22 cellular contexts compared by ENCODE assay signal in genomic region chr10:112298581-112298980, GRCh38. TPM values are rescaled to one million over a fixed set of nuclear protein-coding genes. Genes with fewer than 3 reads are reported as not detected.
DNase-seq lines count a peak whose midpoint lies in the region; ATAC-seq and TF ChIP-seq lines count a peak whose summit lies in the region.
"Had no signal": no experiment of that assay in that cellular context is flagged by ENCODE, and none has a peak within 500 bp of the region (broad histone marks: within the 10 kb centered on the region; RNA-seq: fewer than 3 reads in every experiment).

No MANE protein-coding gene starts in this region.

- no TSS peak for BruUV-seq in PC-3 (replicated peaks; lab: Mats Ljungman, UMichigan)

- ATAC-seq in PC-3 = no peak

- TF ChIP-seq CTCF in cardiac muscle cell (IDR thresholded peaks at IDR 0.05; ENCODE audit: low read depth, low read length) (no peak), right atrium auricular region (IDR thresholded peaks at IDR 0.05) (no peak), PC-3 (conservative IDR thresholded peaks at IDR 0.05; ENCODE audit: low read depth, low read length) (no peak), tibial artery (IDR thresholded peaks at IDR 0.05) (no peak)

- H3K9ac ChIP-seq in PC-3 (ENCODE audit: low read length) = no peak overlapping the region

- POLR2A ChIA-PET in PC-3 (lab: Charles Lee; ENCODE audit: unreplicated experiment) = no interaction called here

- intact Hi-C loops in PC-3 (cut with micrococcal nuclease) = no loop called here
- intact Hi-C loops in tibial artery (cut with DNase I; ENCODE audit: low total_unique reads) = no loop called here

- H3K36me3 ChIP-seq in cardiac muscle cell (no peaks in the 10 kb centered on the region), right atrium auricular region (no peaks in the 10 kb centered on the region), PC-3 (ENCODE audit: low read depth, low read length) (no peaks in the 10 kb centered on the region), tibial artery (no peaks in the 10 kb centered on the region)

- H3K27ac ChIP-seq in cardiac muscle cell (peak overlapping the region; percentile 59), right atrium auricular region (no peak overlapping the region), PC-3 (ENCODE audit: low read length) (no peak overlapping the region), tibial artery (peak overlapping the region; percentile 35 to 55)

- no peaks in the 10 kb centered on the region for H3K9me3 ChIP-seq in cardiac muscle cell (ENCODE audit: low read depth)
- H3K9me3 ChIP-seq in right atrium auricular region = no peaks in the 10 kb centered on the region
- H3K9me3 ChIP-seq in PC-3 (ENCODE audit: low read length) = no peaks in the 10 kb centered on the region
- no peaks in the 10 kb centered on the region for H3K9me3 ChIP-seq in tibial artery

- H3K27me3 ChIP-seq in cardiac muscle cell = no peaks in the 10 kb centered on the region
- no peaks in the 10 kb centered on the region for H3K27me3 ChIP-seq in right atrium auricular region
- peaks cover 9% of the 10 kb centered on the region; the same call in 1 of the 2 replicates for H3K27me3 ChIP-seq in PC-3 (ENCODE audit: low read length)
- no peaks in the 10 kb centered on the region for H3K27me3 ChIP-seq in tibial artery

- DNase-seq in cardiac muscle cell (ENCODE audit: low read depth in 1 of 2, low spot score in 1 of 2) (peak in 1 of 2 donors; percentile 72), right atrium auricular region (ENCODE audit: low spot score) (no peak), PC-3 (no peak), left kidney (ENCODE audit: low read depth, low spot score) (peak; percentile 45), tibial artery (no peak), inferior parietal cortex (ENCODE audit: extremely low spot score) (no peak), dermis blood vessel endothelial cell (no peak)
- DNase-seq: CD4-positive, alpha-beta T cell; DMS153; GDM1; H9; Kasumi-1; MM.1S; NCI-H1092 treated with DMSO at 0.1 percent for 48 hours; NCI-H2081 treated with DMSO at 0.1 percent for 48 hours; NCI-H510A; NCI-H748 treated with DMSO at 0.1 percent for 48 hours; OCI-M1; SIG-M5 had no signal

- CTCF ChIA-PET in PC-3 (lab: Charles Lee) = no interaction called here

- no peak overlapping the region for H3K4me2 ChIP-seq in PC-3 (ENCODE audit: low read length)

- H2AFZ ChIP-seq in PC-3 (ENCODE audit: low read length) = peak overlapping the region; percentile 62; the same call in 1 of the 2 replicates

- H3K4me3 ChIP-seq in cardiac muscle cell (no peak overlapping the region), right atrium auricular region (no peak overlapping the region), PC-3 (ENCODE audit: low read length) (no peak overlapping the region), tibial artery (no peak overlapping the region)

- no peaks in the 10 kb centered on the region for H3K9me2 ChIP-seq in PC-3 (replicated peaks; ENCODE audit: low read length)

- H3K79me2 ChIP-seq in PC-3 (ENCODE audit: low read length) = no peaks in the 10 kb centered on the region

- H4K20me1 ChIP-seq in PC-3 (ENCODE audit: low read length) = no peaks in the 10 kb centered on the region

- no peaks in the 10 kb centered on the region for H3F3A ChIP-seq in PC-3 (ENCODE audit: low read length, unreplicated experiment)

- peaks cover 26% of the 10 kb centered on the region for H3K4me1 ChIP-seq in cardiac muscle cell (ENCODE audit: low read depth)
- peaks cover 0 to 24% of the 10 kb centered on the region in 2 donors for H3K4me1 ChIP-seq in right atrium auricular region
- no peaks in the 10 kb centered on the region for H3K4me1 ChIP-seq in PC-3 (ENCODE audit: insufficient read depth, low read length)
- peaks cover 0 to 42% (median 21%) of the 10 kb centered on the region in 4 donors for H3K4me1 ChIP-seq in tibial artery

RNA-seq across cellular contexts. Expression of gene TECTB, which starts 15.4 kb away (rescaled TPM):
- not detected in 2 replicates for total RNA-seq in cardiac muscle cell
- polyA plus RNA-seq in cardiac muscle cell = not detected in 2 replicates
- total RNA-seq in right atrium auricular region = not detected
- not detected in 2 replicates for total RNA-seq in PC-3 (2014; rRNA removed)
- not detected in 2 replicates for total RNA-seq in dermis blood vessel endothelial cell
- total RNA-seq: CD4-positive, alpha-beta T cell; Daoy; H9; RPMI7951 had no signal
- polyA plus RNA-seq: IgD-negative memory B cell had no signal

Comparison
In these comparisons a context has a peak if more than half of its experiments do, and no peak if none do; other contexts are left out.
1. H3K27ac ChIP-seq: peak in cardiac muscle cell (single experiment) and tibial artery (2 of 2); none in right atrium auricular region (0 of 2) and PC-3 (single experiment).